ENCODE assay signal across 14 cellular contexts in genomic region chr5:155147222-155147621, GRCh38.
A peak's percentile ranks its signal among the peaks of the same experiment; 100 is the strongest.
DNase-seq lines count a peak whose midpoint lies in the region; ATAC-seq and TF ChIP-seq lines count a peak whose summit lies in the region.
"Had no signal": no experiment of that assay in that cellular context is flagged by ENCODE, and none has a peak within 500 bp of the region (broad histone marks: within the 10 kb centered on the region; RNA-seq: fewer than 3 reads in every experiment).

No MANE protein-coding gene starts in this region.

- no peak for TF ChIP-seq POLR2A in NB4 (IDR thresholded peaks at IDR 0.05; ENCODE audit: extremely low read depth, insufficient read length)

- H3K4me3 Mint-ChIP-seq in osteocyte (ENCODE audit: unreplicated experiment) (no peak overlapping the region), T-cell (no peak overlapping the region)
- H3K4me3 Mint-ChIP-seq: dendritic cell treated with granulocyte-macrophage colony-stimulating factor and Interleukin-4, amounts not matched to agents 40 ng/mL and 50 ng/mL, for 4 days; WTC11 had no signal

- H3K9me3 Mint-ChIP-seq in osteocyte (ENCODE audit: unreplicated experiment) (no peaks in the 10 kb centered on the region), T-cell (no peaks in the 10 kb centered on the region)
- H3K9me3 Mint-ChIP-seq: dendritic cell treated with granulocyte-macrophage colony-stimulating factor and Interleukin-4, amounts not matched to agents 40 ng/mL and 50 ng/mL, for 4 days; WTC11 had no signal

- ATAC-seq in T-cell (replicated peaks in 1 of 4): no peak
- ATAC-seq: WTC11 had no signal

- no peaks in the 10 kb centered on the region for H3K36me3 Mint-ChIP-seq in osteocyte (ENCODE audit: unreplicated experiment)
- H3K36me3 Mint-ChIP-seq in T-cell: no peaks in the 10 kb centered on the region
- H3K36me3 Mint-ChIP-seq: WTC11 had no signal

- H3K27me3 Mint-ChIP-seq in osteocyte (ENCODE audit: unreplicated experiment) (peaks cover 13% of the 10 kb centered on the region), T-cell (peaks cover 0 to 11% of the 10 kb centered on the region in 2 donors)

- CTCF ChIA-PET in T-cell (lab: Charles Lee): no interaction called here

- POLR2A ChIA-PET in T-cell (lab: Charles Lee): no interaction called here

- TF ChIP-seq CTCF in NB4 (IDR thresholded peaks at IDR 0.05; ENCODE audit: low read depth, low read length) (peak; percentile 13), osteocyte (IDR thresholded peaks at IDR 0.05) (peak; percentile 29)

- H3K4me1 Mint-ChIP-seq in osteocyte (ENCODE audit: unreplicated experiment) (no peaks in the 10 kb centered on the region), T-cell (no peaks in the 10 kb centered on the region)

- no peak overlapping the region for H3K4me3 ChIP-seq in NB4 (ENCODE audit: low read depth, low read length)
- H3K4me3 ChIP-seq: tibial nerve had no signal

- H3K27ac Mint-ChIP-seq in osteocyte (ENCODE audit: unreplicated experiment) (no peak overlapping the region), T-cell (no peak overlapping the region)
- H3K27ac Mint-ChIP-seq: dendritic cell treated with granulocyte-macrophage colony-stimulating factor and Interleukin-4, amounts not matched to agents 40 ng/mL and 50 ng/mL, for 4 days; WTC11 had no signal

- DNase-seq in DMS 273 (lab: John Stamatoyannopoulos, UW; ENCODE audit: unreplicated experiment): peak; percentile 39
- no peak for DNase-seq in DMS 273 treated with DMSO at 0.1 percent for 48 hours (lab: John Stamatoyannopoulos, UW)
- DNase-seq in NB4 (ENCODE audit: low read depth): peak; percentile 18
- DNase-seq in dermis microvascular lymphatic vessel endothelial cell (ENCODE audit: low read depth in 2 of 2): peak; percentile 1 to 12
- no peak for DNase-seq in osteocyte (ENCODE audit: extremely low spot score, unreplicated experiment)
- no peak for DNase-seq in NCI-H2081 (lab: John Stamatoyannopoulos, UW)
- DNase-seq in NCI-H510A treated with DMSO at 0.1 percent for 48 hours (lab: John Stamatoyannopoulos, UW): no peak
- DNase-seq in T-cell: no peak
- DNase-seq: 8988T, activated gamma-delta T cell treated with Interleukin-2 at 50 U/mL for 16 hours, nucleus accumbens had no signal

Comparison
In these comparisons a context has a peak if more than half of its experiments do, and no peak if none do; other contexts are left out.
1. DNase-seq: peak in DMS 273 (single experiment), NB4 (single experiment) and dermis microvascular lymphatic vessel endothelial cell (2 of 2); none in DMS 273 treated with DMSO at 0.1 percent for 48 hours (single experiment), osteocyte (single experiment), NCI-H2081 (0 of 2), NCI-H510A treated with DMSO at 0.1 percent for 48 hours (single experiment) and T-cell (0 of 34).